In genomic region chr7:2162959-2163358, GRCh38 we compare ENCODE assay signal across 18 cellular contexts.
DNase-seq lines count a peak whose midpoint lies in the region; ATAC-seq and TF ChIP-seq lines count a peak whose summit lies in the region.
"Had no signal": no experiment of that assay in that cellular context is flagged by ENCODE, and none has a peak within 500 bp of the region (broad histone marks: within the 10 kb centered on the region; RNA-seq: fewer than 3 reads in every experiment).

No MANE protein-coding gene starts in this region.

- H3K9ac ChIP-seq in GM23248: no peak overlapping the region

- no peaks in the 10 kb centered on the region for H4K20me1 ChIP-seq in GM23248 (ENCODE audit: insufficient read depth)

- 76 to 78% methylated on average over 4 of the region's 4 CpGs for WGBS in GM23248 (ENCODE audit: low coverage in 1 of 2, low lambda C conversion rate in 2 of 2, missing lambda C conversion rate in 2 of 2), 2 experiments

- no peak overlapping the region for H3K4me2 ChIP-seq in GM23248 (ENCODE audit: unreplicated experiment)

- TF ChIP-seq CTCF in RWPE1 (conservative IDR thresholded peaks at IDR 0.05; ENCODE audit: low read depth): no peak
- TF ChIP-seq CTCF in foreskin fibroblast (IDR thresholded peaks at IDR 0.05; ENCODE audit: low read depth, low read length): no peak

- 0 out of 2 replicates have a peak, but pooled peaks cover 5% of the 10 kb centered on the region for H3F3A ChIP-seq in GM23248 (ENCODE audit: insufficient read depth)

- intact Hi-C loops in sciatic nerve (cut with DNase I): no loop called here

- no peaks in the 10 kb centered on the region for H3K9me2 ChIP-seq in GM23248 (ENCODE audit: insufficient read depth)

- no peaks in the 10 kb centered on the region for H3K36me3 ChIP-seq in GM23248 (ENCODE audit: low read depth)
- H3K36me3 ChIP-seq: HAP-1, lower lobe of right lung had no signal

- in situ Hi-C loops in GM23248 (cut with MboI): no loop called here

- CTCF ChIA-PET in RWPE1 (lab: Yijun Ruan, JAX): interaction anchor here (0.6 to 0.7 kb wide), 2 partner anchors 18 to 183 kb away, joined by 3 read pairs; no protein-coding TSS in a partner anchor

- POLR2A ChIA-PET in RWPE1 (lab: Yijun Ruan, JAX; ENCODE audit: low non-redundant PET): no interaction called here

- H3K27ac ChIP-seq in RWPE1 (peak overlapping the region; percentile 2), GM23248 (no peak overlapping the region)
- H3K27ac ChIP-seq: lower lobe of right lung, tibial artery had no signal

- peaks cover 6% of the 10 kb centered on the region for H3K4me1 ChIP-seq in GM23248 (ENCODE audit: insufficient read depth)

- H3K79me2 ChIP-seq in GM23248 (ENCODE audit: insufficient read depth): no peaks in the 10 kb centered on the region

- H3K27me3 ChIP-seq in GM23248 (replicated peaks; ENCODE audit: insufficient read depth): no peaks in the 10 kb centered on the region
- H3K27me3 ChIP-seq: tibial artery had no signal

- peak; percentile 38 for DNase-seq in NCI-H82 (lab: John Stamatoyannopoulos, UW)
- DNase-seq in NCI-H82 treated with DMSO at 0.1 percent for 48 hours (lab: John Stamatoyannopoulos, UW; ENCODE audit: unreplicated experiment): no peak
- DNase-seq in RWPE1 (ENCODE audit: low spot score): no peak
- DNase-seq in foreskin fibroblast: peak; percentile 14 to 60
- peak; percentile 54 for DNase-seq in sciatic nerve (ENCODE audit: low spot score)
- DNase-seq in dedifferentiated amniotic fluid mesenchymal stem cell (ENCODE audit: extremely low spot score): no peak
- no peak for DNase-seq in GM23248
- DNase-seq in T-helper 9 cell: no peak
- DNase-seq: activated B cell treated with CpG ODN at 0.5 μM for 24 hours; activated gamma-delta T cell; lower lobe of right lung; NCI-H1092; NCI-H226; retina; stimulated activated CD4-positive, alpha-beta T cell treated with anti-CD3 and anti-CD28 coated beads, Interleukin-1b, Interleukin-23, amount 100 ng/mL, for 48 hours had no signal

- no peak overlapping the region for H2AFZ ChIP-seq in GM23248

- peak; percentile 50 for ATAC-seq in sciatic nerve
- ATAC-seq: lower lobe of right lung; natural killer cell treated with Interleukin-12 subunit alpha and Interleukin-12 subunit beta and Interleukin-15 and Interleukin-18, amount 100 ng/mL, for 72 hours had no signal

- H3K9me3 ChIP-seq in GM23248 (ENCODE audit: low read depth): no peaks in the 10 kb centered on the region
- H3K9me3 ChIP-seq: HAP-1, lower lobe of right lung, tibial artery had no signal

- H3K4me3 ChIP-seq in foreskin fibroblast (ENCODE audit: low read depth in 1 of 2, low read length in 2 of 2): no peak overlapping the region
- H3K4me3 ChIP-seq in GM23248: no peak overlapping the region
- H3K4me3 ChIP-seq: HAP-1, lower lobe of right lung, tibial artery had no signal

Comparison
In these comparisons a context has a peak if more than half of its experiments do, and no peak if none do; other contexts are left out.
1. DNase-seq: peak in NCI-H82 (single experiment), foreskin fibroblast (2 of 2) and sciatic nerve (single experiment); none in NCI-H82 treated with DMSO at 0.1 percent for 48 hours (single experiment), RWPE1 (single experiment), dedifferentiated amniotic fluid mesenchymal stem cell (single experiment), GM23248 (single experiment) and T-helper 9 cell (single experiment).